8 cellular contexts compared by ENCODE assay signal in the genomic region with DNA sequence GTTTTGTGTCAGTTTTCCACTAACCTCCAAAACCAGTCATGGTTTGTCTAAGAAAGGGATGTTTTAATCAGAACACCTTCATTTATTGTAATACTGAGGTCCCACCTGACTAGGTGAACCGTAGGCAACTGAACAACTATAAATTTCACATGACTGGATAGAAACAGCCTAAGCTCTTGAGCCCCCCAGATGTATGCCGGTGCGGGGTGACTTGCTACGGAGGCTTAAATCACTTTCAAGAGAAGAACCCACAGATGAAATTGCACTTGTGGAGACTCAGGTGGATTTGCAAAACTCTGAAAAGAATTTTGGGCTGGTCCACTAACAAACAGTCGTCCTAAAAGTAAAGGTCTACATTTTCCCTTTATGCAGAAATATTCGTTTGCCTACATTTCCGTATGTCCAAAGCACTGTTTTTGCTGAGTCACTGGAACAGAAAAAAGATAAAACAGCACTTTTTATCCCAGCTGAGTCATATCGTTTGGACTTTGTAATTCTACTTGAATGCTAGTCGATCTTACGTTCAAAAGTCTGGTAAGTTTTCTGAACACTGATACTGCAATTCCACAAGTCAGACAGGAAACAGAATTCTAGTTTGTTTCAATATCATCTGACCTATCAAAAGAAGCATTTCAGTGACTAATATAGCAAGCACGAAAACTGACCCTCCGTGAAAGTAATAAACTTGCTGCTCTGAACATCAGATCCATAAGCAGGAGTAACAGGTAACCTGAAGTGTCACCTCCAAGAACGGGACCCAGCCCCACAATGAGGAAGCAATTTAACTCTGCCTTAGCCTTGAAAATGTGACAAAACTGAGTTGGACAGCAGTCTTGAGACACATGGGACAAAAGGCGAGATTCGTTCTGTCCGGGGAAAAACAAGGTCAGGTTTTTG. TPM values are rescaled to one million over a fixed set of nuclear protein-coding genes. Genes with fewer than 3 reads are reported as not detected.
DNase-seq lines count a peak whose midpoint lies in the region; ATAC-seq, FAIRE-seq and TF ChIP-seq lines count a peak whose summit lies in the region.

No MANE protein-coding gene starts in this region.

- H3K27me3 ChIP-seq in mucosa of rectum (ENCODE audit: control insufficient read depth in 2 of 2, insufficient read depth in 2 of 2, low read length in 2 of 2) = no peaks in the 10 kb centered on the region

- no peak for FAIRE-seq in A549 (lab: Jason Lieb, UNC)

- TF ChIP-seq POLR2A in A549 (IDR thresholded peaks at IDR 0.05; ENCODE audit: low read length) = no peak

- WGBS in A549 (ENCODE audit: missing lambda C conversion rate) = 6% methylated on average over 16 of the region's 16 CpGs

- peak; percentile 51 to 72 for DNase-seq in A549 (ENCODE audit: low read depth in 1 of 2, low spot score in 1 of 2)
- peak; percentile 39 to 64 for DNase-seq in Kasumi-1 (lab: John Stamatoyannopoulos, UW)
- DNase-seq in coronary artery (ENCODE audit: low spot score) = peak; percentile 28
- DNase-seq in C1 segment of cervical spinal cord (lab: John Stamatoyannopoulos, UW) = no peak
- DNase-seq in activated CD4-positive, alpha-beta memory T cell treated with anti-CD3 and anti-CD28 coated beads, Interleukin-2, amount 10 ng/mL, durations not matched to agents 7 days and 5 days = no peak
- no peak for DNase-seq in NCI-H69 (lab: John Stamatoyannopoulos, UW)

- H3K4me3 Mint-ChIP-seq in activated CD4-positive, alpha-beta memory T cell treated with anti-CD3 and anti-CD28 coated beads, Interleukin-2, amount 10 ng/mL, durations not matched to agents 7 days and 5 days = no peak overlapping the region

- peak overlapping the region in 1 of 2 donors; percentile 20 for H3K9ac ChIP-seq in mucosa of rectum (ENCODE audit: low read depth in 1 of 2, low read length in 2 of 2)

- H3K9me3 ChIP-seq in A549 (no peaks in the 10 kb centered on the region), mucosa of rectum (ENCODE audit: control insufficient read depth in 2 of 2, low read length in 2 of 2) (no peaks in the 10 kb centered on the region)

- H3K4me1 ChIP-seq in A549 = peaks cover 37% of the 10 kb centered on the region
- H3K4me1 ChIP-seq in mucosa of rectum (ENCODE audit: control insufficient read depth in 2 of 2, insufficient read depth in 2 of 2, low read length in 2 of 2) = peaks cover 3 to 11% of the 10 kb centered on the region in 2 donors

- peaks cover 22% of the 10 kb centered on the region for H3K27me3 Mint-ChIP-seq in activated CD4-positive, alpha-beta memory T cell treated with anti-CD3 and anti-CD28 coated beads, Interleukin-2, amount 10 ng/mL, durations not matched to agents 7 days and 5 days

- H3K4me2 ChIP-seq in A549 = peak overlapping the region; percentile 97

- peaks cover 10% of the 10 kb centered on the region for H3K4me1 Mint-ChIP-seq in activated CD4-positive, alpha-beta memory T cell treated with anti-CD3 and anti-CD28 coated beads, Interleukin-2, amount 10 ng/mL, durations not matched to agents 7 days and 5 days

- H3K36me3 ChIP-seq in mucosa of rectum (ENCODE audit: control insufficient read depth in 2 of 2, insufficient read depth in 2 of 2, low read length in 2 of 2) = no peaks in the 10 kb centered on the region

- TF ChIP-seq EP300 in A549 (IDR thresholded peaks at IDR 0.05) = 0 out of 5 replicates have a peak, but pooled peaks of 1 of the 2 experiments have one; percentile 25

- CTCF ChIA-PET in A549 (lab: Yijun Ruan, JAX) = interaction anchor here (2.9 kb wide), 1 partner anchor 14 kb away, joined by 9 read pairs; no protein-coding TSS in a partner anchor
- CTCF ChIA-PET in activated CD4-positive, alpha-beta memory T cell treated with anti-CD3 and anti-CD28 coated beads, Interleukin-2, amount 10 ng/mL, durations not matched to agents 7 days and 5 days (lab: Charles Lee) = no interaction called here

- H3K27ac Mint-ChIP-seq in activated CD4-positive, alpha-beta memory T cell treated with anti-CD3 and anti-CD28 coated beads, Interleukin-2, amount 10 ng/mL, durations not matched to agents 7 days and 5 days = no peak overlapping the region

- TF ChIP-seq CTCF in A549 (IDR thresholded peaks at IDR 0.05) = no peak
- no peak for TF ChIP-seq CTCF in coronary artery (IDR thresholded peaks at IDR 0.05)

- TF ChIP-seq RAD21 in A549 (conservative IDR thresholded peaks at IDR 0.05 in 1 of 2, IDR thresholded peaks at IDR 0.05 in 1 of 2) = no peak

- H3K4me3 ChIP-seq in A549 = peak overlapping the region; percentile 44
- peak overlapping the region; percentile 62 for H3K4me3 ChIP-seq in coronary artery
- H3K4me3 ChIP-seq in mucosa of rectum (ENCODE audit: low read length in 2 of 2) = peak overlapping the region; percentile 26 to 45

- H3K9me3 Mint-ChIP-seq in activated CD4-positive, alpha-beta memory T cell treated with anti-CD3 and anti-CD28 coated beads, Interleukin-2, amount 10 ng/mL, durations not matched to agents 7 days and 5 days = no peaks in the 10 kb centered on the region

- H3K27ac ChIP-seq in A549 = peak overlapping the region; percentile 94
- peak overlapping the region; percentile 37 to 70 for H3K27ac ChIP-seq in coronary artery
- H3K27ac ChIP-seq in mucosa of rectum (ENCODE audit: low read depth in 2 of 2, low read length in 2 of 2) = peak overlapping the region; percentile 5 to 63

- ATAC-seq in A549 = peak; percentile 75 to 80
- ATAC-seq in GM19438 (IDR thresholded peaks at IDR 0.05; ENCODE audit: low read depth, unreplicated experiment) = peak; percentile 64

- H3K36me3 Mint-ChIP-seq in activated CD4-positive, alpha-beta memory T cell treated with anti-CD3 and anti-CD28 coated beads, Interleukin-2, amount 10 ng/mL, durations not matched to agents 7 days and 5 days (ENCODE audit: low read depth) = no peaks in the 10 kb centered on the region

- POLR2A ChIA-PET in A549 (lab: Yijun Ruan, JAX) = interaction anchor here (0.6 to 1.7 kb wide), 2 partner anchors 13 to 17 kb away, joined by 4 to 9 read pairs; no protein-coding TSS in a partner anchor
- POLR2A ChIA-PET in activated CD4-positive, alpha-beta memory T cell treated with anti-CD3 and anti-CD28 coated beads, Interleukin-2, amount 10 ng/mL, durations not matched to agents 7 days and 5 days (lab: Charles Lee) = no interaction called here

TF ChIP-seq in A549, 52 proteins besides CTCF, POLR2A, EP300 and RAD21:
- TF ChIP-seq NFE2L2 (conservative IDR thresholded peaks at IDR 0.05; ENCODE audit: low read length) (peak; percentile 99), GATA3 (IDR thresholded peaks at IDR 0.05; ENCODE audit: borderline replicate concordance) (peak; percentile 19; the same call in 1 of the 2 replicates), FOSL2 (IDR thresholded peaks at IDR 0.05) (peak; percentile 63), FOSL2 (CRISPR knock-in tag; IDR thresholded peaks at IDR 0.05) (peak; percentile 75), CHD4 (IDR thresholded peaks at IDR 0.05; ENCODE audit: borderline replicate concordance) (no peak), JUNB (IDR thresholded peaks at IDR 0.05) (peak; percentile 50; the same call in 1 of the 2 replicates), MAFK (IDR thresholded peaks at IDR 0.05; ENCODE audit: partially characterized antibody) (peak; percentile 100), NR3C1 (IDR thresholded peaks at IDR 0.05) (no peak)
- TF ChIP-seq, protein P1, sequence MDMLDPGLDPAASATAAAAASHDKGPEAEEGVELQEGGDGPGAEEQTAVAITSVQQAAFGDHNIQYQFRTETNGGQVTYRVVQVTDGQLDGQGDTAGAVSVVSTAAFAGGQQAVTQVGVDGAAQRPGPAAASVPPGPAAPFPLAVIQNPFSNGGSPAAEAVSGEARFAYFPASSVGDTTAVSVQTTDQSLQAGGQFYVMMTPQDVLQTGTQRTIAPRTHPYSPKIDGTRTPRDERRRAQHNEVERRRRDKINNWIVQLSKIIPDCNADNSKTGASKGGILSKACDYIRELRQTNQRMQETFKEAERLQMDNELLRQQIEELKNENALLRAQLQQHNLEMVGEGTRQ (IDR thresholded peaks at IDR 0.05) = no peak

RNA-seq across cellular contexts. Expression of a gene that starts 18.1 kb away (rescaled TPM):
- polyA plus RNA-seq in A549 (2011; rRNA removed) (2.9 and 3.9 TPM in 2 replicates), A549 (2017; fragmentation: RNase III; extraction: RNeasy Plus Mini Kit Qiagen cat#74134 plus additional on column Dnase treatment) (3.2 to 4.9 TPM (median 4.3 TPM) in 3 replicates)
- polyA plus RNA-seq in A549 (2012; cell fraction: cytosol; rRNA removed) = 1.4 and 2.3 TPM in 2 replicates
- 5.1 and 6.8 TPM in 2 replicates for polyA plus RNA-seq in A549 (2012; cell fraction: nucleus; rRNA removed)
- polyA minus RNA-seq in A549 (2011; rRNA and poly(A)+ RNA removed) = 4.5 and 11.1 TPM in 2 replicates
- 1 to 10 TPM; 3.9 to 5.0 TPM for total RNA-seq in activated CD4-positive, alpha-beta memory T cell treated with anti-CD3 and anti-CD28 coated beads, Interleukin-2, amount 10 ng/mL, durations not matched to agents 7 days and 5 days

Comparison
In these comparisons a context has a peak if more than half of its experiments do, and no peak if none do; other contexts are left out.
1. DNase-seq: peak in A549 (2 of 2), Kasumi-1 (2 of 2) and coronary artery (single experiment); none in C1 segment of cervical spinal cord (0 of 14), activated CD4-positive, alpha-beta memory T cell treated with anti-CD3 and anti-CD28 coated beads, Interleukin-2, amount 10 ng/mL, durations not matched to agents 7 days and 5 days (single experiment) and NCI-H69 (single experiment).
2. H3K27ac ChIP-seq: peak in every context shown above with its lines; median percentile 94 in A549; 54 in coronary artery; 34 in mucosa of rectum.
3. Peak in every context shown above with its lines, with median percentiles within 50 percentile points of each other: H3K4me3 ChIP-seq.